In the genomic region with DNA sequence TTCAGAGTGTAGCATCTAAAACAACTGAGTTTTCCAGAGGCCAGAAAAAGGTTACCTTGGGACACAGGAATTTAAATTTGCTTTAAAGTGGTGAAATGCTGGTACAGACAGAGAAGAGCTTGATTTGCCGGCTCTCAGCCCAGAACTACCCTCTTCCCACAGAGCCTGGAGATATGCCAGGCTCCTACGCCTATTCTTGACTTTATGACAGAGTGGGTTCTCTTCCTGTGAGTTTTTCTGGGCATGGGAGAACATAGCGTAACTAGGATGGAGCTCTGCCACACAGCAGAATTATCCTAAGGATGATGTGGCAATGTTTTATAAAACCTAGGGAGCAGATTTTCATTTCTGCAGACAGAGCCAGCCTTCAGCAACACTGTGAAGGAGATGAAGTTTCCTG, we compare ENCODE assay signal across 17 cellular contexts.
A peak's percentile ranks its signal among the peaks of the same experiment; 100 is the strongest.
DNase-seq lines count a peak whose midpoint lies in the region; ATAC-seq, FAIRE-seq and TF ChIP-seq lines count a peak whose summit lies in the region.
"Had no signal": no experiment of that assay in that cellular context is flagged by ENCODE, and none has a peak within 500 bp of the region (broad histone marks: within the 10 kb centered on the region; RNA-seq: fewer than 3 reads in every experiment).

No MANE protein-coding gene starts in this region.

- H3K9me3 ChIP-seq in lower lobe of right lung (no peaks in the 10 kb centered on the region), HepG2 (ENCODE audit: low read length) (no peaks in the 10 kb centered on the region)
- H3K9me3 ChIP-seq: BLaER1 treated with 17β-estradiol and CSF1 and Interleukin-3, amounts not matched to agents 10 nM and 100 nM; heart right ventricle; SK-N-SH had no signal

- TF ChIP-seq EP300 in HepG2 (IDR thresholded peaks at IDR 0.05; ENCODE audit: low read depth in 2 of 2, low read length in 2 of 2): no peak
- TF ChIP-seq EP300 in HepG2 (CRISPR knock-in tag; IDR thresholded peaks at IDR 0.05; ENCODE audit: borderline replicate concordance): no peak

- H3K27ac ChIP-seq in lower lobe of right lung: no peak overlapping the region
- H3K27ac ChIP-seq in HepG2 (ENCODE audit: extremely low read length, insufficient read depth, low read length): no peak overlapping the region
- no peak overlapping the region for H3K27ac ChIP-seq in GM23338 (ENCODE audit: low read depth)
- H3K27ac ChIP-seq: BLaER1 treated with 17β-estradiol and CSF1 and Interleukin-3, amounts not matched to agents 10 nM and 100 nM; heart right ventricle had no signal

- CTCF ChIA-PET in HepG2 (lab: Yijun Ruan, JAX; ENCODE audit: low intra/inter-chr PET ratio, low total read pairs): no interaction called here

- no peak overlapping the region for H2AFZ ChIP-seq in HepG2 (ENCODE audit: low read length)
- H2AFZ ChIP-seq in GM23338: no peak overlapping the region

- H3K4me1 ChIP-seq in lower lobe of right lung (no peaks in the 10 kb centered on the region), HepG2 (ENCODE audit: insufficient read depth, low read length) (no peaks in the 10 kb centered on the region), GM23338 (ENCODE audit: insufficient read depth) (0 out of 2 replicates have a peak, but pooled peaks cover 10% of the 10 kb centered on the region)
- H3K4me1 ChIP-seq: heart right ventricle had no signal

- H4K20me1 ChIP-seq in HepG2 (ENCODE audit: insufficient read depth, low read length): no peaks in the 10 kb centered on the region
- no peaks in the 10 kb centered on the region for H4K20me1 ChIP-seq in GM23338 (replicated peaks; ENCODE audit: insufficient read depth)

- no peaks in the 10 kb centered on the region for H3K79me2 ChIP-seq in HepG2 (ENCODE audit: insufficient read depth, low read length)
- no peaks in the 10 kb centered on the region for H3K79me2 ChIP-seq in GM23338 (replicated peaks; ENCODE audit: insufficient read depth)

- H3K4me3 ChIP-seq in astrocyte of the spinal cord (ENCODE audit: low read depth, low read length): no peak overlapping the region
- no peak overlapping the region for H3K4me3 ChIP-seq in lower lobe of right lung
- no peak overlapping the region for H3K4me3 ChIP-seq in HepG2 (replicated peaks in 1 of 3; ENCODE audit: insufficient read depth in 1 of 3, low read depth in 2 of 3, low read length in 3 of 3)
- H3K4me3 ChIP-seq in GM23338: no peak overlapping the region
- H3K4me3 ChIP-seq: BLaER1 treated with 17β-estradiol and CSF1 and Interleukin-3, amounts not matched to agents 10 nM and 100 nM; heart right ventricle had no signal

- no peaks in the 10 kb centered on the region for H3K9me2 ChIP-seq in GM23338 (ENCODE audit: insufficient read depth)
- H3K9me2 ChIP-seq: SK-N-SH had no signal

- in situ Hi-C loops in astrocyte of the spinal cord (cut with HindIII; ENCODE audit: low sequenced_read_pairs) (no loop called here), HepG2 (cut with HindIII; ENCODE audit: extremely low pct_ligation_motif_present, low pct_unique_long_range_greater_than_20kb) (no loop called here)

- H3K9me3 Mint-ChIP-seq in GM23338: no peaks in the 10 kb centered on the region
- H3K9me3 Mint-ChIP-seq: activated CD4-positive, alpha-beta T cell treated with anti-CD3 and anti-CD28 coated beads, Interleukin-2, amount 10 ng/mL, durations not matched to agents 7 days and 5 days had no signal

- H3F3A ChIP-seq in GM23338 (replicated peaks; ENCODE audit: low read depth): no peaks in the 10 kb centered on the region

- no peaks in the 10 kb centered on the region for H3K36me3 ChIP-seq in lower lobe of right lung
- no peaks in the 10 kb centered on the region for H3K36me3 ChIP-seq in HepG2 (replicated peaks in 1 of 2; ENCODE audit: control insufficient read depth in 1 of 2, insufficient read depth in 2 of 2, low read length in 2 of 2)
- no peaks in the 10 kb centered on the region for H3K36me3 ChIP-seq in GM23338 (ENCODE audit: insufficient read depth)
- H3K36me3 ChIP-seq: BLaER1 treated with 17β-estradiol and CSF1 and Interleukin-3, amounts not matched to agents 10 nM and 100 nM; heart right ventricle had no signal

- no peak overlapping the region for H3K27ac Mint-ChIP-seq in GM23338
- H3K27ac Mint-ChIP-seq: activated CD4-positive, alpha-beta T cell treated with anti-CD3 and anti-CD28 coated beads, Interleukin-2, amount 10 ng/mL, durations not matched to agents 7 days and 5 days; activated naive CD8-positive, alpha-beta T cell had no signal

- ATAC-seq in lower lobe of right lung (peak; percentile 50 to 62), HepG2 (no peak), GM23338 (no peak)

- no peak for TF ChIP-seq POLR2A in HepG2 (IDR thresholded peaks at IDR 0.05; ENCODE audit: insufficient read depth in 1 of 2, low read depth in 2 of 2, low read length in 2 of 2)

- peaks cover 16% of the 10 kb centered on the region; the same call in 2 of the 3 replicates for H3K4me1 Mint-ChIP-seq in GM23338
- H3K4me1 Mint-ChIP-seq: activated CD4-positive, alpha-beta T cell treated with anti-CD3 and anti-CD28 coated beads, Interleukin-2, amount 10 ng/mL, durations not matched to agents 7 days and 5 days had no signal

- H3K27me3 ChIP-seq in lower lobe of right lung (ENCODE audit: low read depth) (no peaks in the 10 kb centered on the region), HepG2 (ENCODE audit: control insufficient read depth in 1 of 2, insufficient read depth in 2 of 2, low read length in 2 of 2) (no peaks in the 10 kb centered on the region), GM23338 (ENCODE audit: insufficient read depth) (no peaks in the 10 kb centered on the region)
- H3K27me3 ChIP-seq: heart right ventricle had no signal

- no peaks in the 10 kb centered on the region for H3K36me3 Mint-ChIP-seq in GM23338 (ENCODE audit: low read depth)
- H3K36me3 Mint-ChIP-seq: activated naive CD8-positive, alpha-beta T cell had no signal

- H3K4me2 ChIP-seq in HepG2 (ENCODE audit: low read depth, low read length) (no peak overlapping the region), GM23338 (no peak overlapping the region)
- H3K4me2 ChIP-seq: BLaER1 treated with 17β-estradiol and CSF1 and Interleukin-3, amounts not matched to agents 10 nM and 100 nM; SK-N-SH had no signal

- no peak for TF ChIP-seq CTCF in astrocyte of the spinal cord (IDR thresholded peaks at IDR 0.05; ENCODE audit: low read depth, low read length)
- TF ChIP-seq CTCF in lower lobe of right lung (IDR thresholded peaks at IDR 0.05): no peak
- TF ChIP-seq CTCF in HepG2 (CRISPR knock-in tag; IDR thresholded peaks at IDR 0.05): no peak
- TF ChIP-seq CTCF in GM23338 (conservative IDR thresholded peaks at IDR 0.05; ENCODE audit: low read depth in 2 of 2): no peak

- no peak overlapping the region for H3K4me3 Mint-ChIP-seq in GM23338
- H3K4me3 Mint-ChIP-seq: activated CD4-positive, alpha-beta T cell treated with anti-CD3 and anti-CD28 coated beads, Interleukin-2, amount 10 ng/mL, durations not matched to agents 7 days and 5 days; activated naive CD8-positive, alpha-beta T cell had no signal

- intact Hi-C loops in lower lobe of right lung (cut with DNase I): no loop called here
- intact Hi-C loops in HepG2 (cut with micrococcal nuclease; ENCODE audit: unreplicated experiment): no loop called here

- POLR2A ChIA-PET in HepG2 (lab: Yijun Ruan, JAX): no interaction called here

- H3K27me3 Mint-ChIP-seq in GM23338 (ENCODE audit: insufficient read depth, low read depth, poor library complexity): no peaks in the 10 kb centered on the region

- DNase-seq in H4 (ENCODE audit: low spot score) (peak; percentile 53), astrocyte of the spinal cord (ENCODE audit: low read depth, low spot score) (peak; percentile 51), lower lobe of right lung (no peak), superior temporal gyrus (ENCODE audit: extremely low spot score) (peak; percentile 56), HepG2 (ENCODE audit: low spot score) (no peak), COLO829 (ENCODE audit: low spot score) (no peak), NCI-H2081 (lab: John Stamatoyannopoulos, UW) (no peak), GM23338 (ENCODE audit: low spot score) (no peak)
- DNase-seq: activated CD4-positive, alpha-beta T cell treated with anti-CD3 and anti-CD28 coated beads, Interleukin-2, amount 10 ng/mL, durations not matched to agents 7 days and 5 days; activated T-cell treated with anti-CD3 and anti-CD28 coated beads, Interleukin-2, amount 50 U/mL, for 1 hour; NCI-H1694; NCI-H510A; SK-N-SH; stimulated activated CD4-positive, alpha-beta T cell treated with anti-CD3 and anti-CD28 coated beads, Interleukin-1b, Interleukin-23, amount 100 ng/mL, for 48 hours had no signal

- no peak overlapping the region for H3K9ac ChIP-seq in HepG2 (ENCODE audit: insufficient read depth, low read depth, low read length)
- H3K9ac ChIP-seq: BLaER1 treated with 17β-estradiol and CSF1 and Interleukin-3, amounts not matched to agents 10 nM and 100 nM; SK-N-SH had no signal

- no TSS peak for BruUV-seq in HepG2 (replicated peaks; lab: Mats Ljungman, UMichigan)

- no peak for FAIRE-seq in HepG2 (lab: Jason Lieb, UNC)

- no peak for TF ChIP-seq RAD21 in HepG2 (CRISPR knock-in tag; IDR thresholded peaks at IDR 0.05)

- WGBS in HepG2 (ENCODE audit: low lambda C conversion rate): 7% methylated on average over 3 of the region's 3 CpGs

TF ChIP-seq in HepG2, 621 proteins besides CTCF, POLR2A, EP300 and RAD21 (continues in another document):
- TF ChIP-seq ATAD3A (CRISPR knock-in tag; IDR thresholded peaks at IDR 0.05) (no peak), TBX2 (CRISPR knock-in tag; IDR thresholded peaks at IDR 0.05; ENCODE audit: borderline replicate concordance) (no peak), ZMYM4 (CRISPR knock-in tag; IDR thresholded peaks at IDR 0.05) (no peak), MYNN (CRISPR knock-in tag; IDR thresholded peaks at IDR 0.05; ENCODE audit: low read depth) (no peak), MBNL3 (CRISPR knock-in tag; conservative IDR thresholded peaks at IDR 0.05) (no peak), TOE1 (CRISPR knock-in tag; IDR thresholded peaks at IDR 0.05) (no peak), ZNF263 (CRISPR knock-in tag; IDR thresholded peaks at IDR 0.05) (no peak), CC2D1A (CRISPR knock-in tag; IDR thresholded peaks at IDR 0.05) (no peak), ZIK1 (CRISPR knock-in tag; IDR thresholded peaks at IDR 0.05; ENCODE audit: borderline replicate concordance, low read depth) (no peak), GPN1 (CRISPR knock-in tag; IDR thresholded peaks at IDR 0.05; ENCODE audit: borderline replicate concordance) (no peak)

TF ChIP-seq in GM23338, 12 proteins besides CTCF, POLR2A, EP300 and RAD21 (continues in another document):
- TF ChIP-seq EZH2phosphoT487 (IDR thresholded peaks at IDR 0.05; ENCODE audit: unreplicated experiment) (no peak), NANOG (IDR thresholded peaks at IDR 0.05; ENCODE audit: borderline replicate concordance) (no peak), ETS1 (IDR thresholded peaks at IDR 0.05) (no peak), POLR2AphosphoS5 (IDR thresholded peaks at IDR 0.05; ENCODE audit: low read depth) (no peak)

Comparison
In these comparisons a context has a peak if more than half of its experiments do, and no peak if none do; other contexts are left out.
1. DNase-seq: peak in H4 (single experiment), astrocyte of the spinal cord (single experiment) and superior temporal gyrus (single experiment); none in lower lobe of right lung (single experiment), HepG2 (single experiment), COLO829 (single experiment), NCI-H2081 (0 of 2) and GM23338 (single experiment).
2. ATAC-seq: peak in lower lobe of right lung (2 of 2); none in HepG2 (single experiment) and GM23338 (single experiment).